1 cellular context compared by ENCODE assay signal in the genomic region with DNA sequence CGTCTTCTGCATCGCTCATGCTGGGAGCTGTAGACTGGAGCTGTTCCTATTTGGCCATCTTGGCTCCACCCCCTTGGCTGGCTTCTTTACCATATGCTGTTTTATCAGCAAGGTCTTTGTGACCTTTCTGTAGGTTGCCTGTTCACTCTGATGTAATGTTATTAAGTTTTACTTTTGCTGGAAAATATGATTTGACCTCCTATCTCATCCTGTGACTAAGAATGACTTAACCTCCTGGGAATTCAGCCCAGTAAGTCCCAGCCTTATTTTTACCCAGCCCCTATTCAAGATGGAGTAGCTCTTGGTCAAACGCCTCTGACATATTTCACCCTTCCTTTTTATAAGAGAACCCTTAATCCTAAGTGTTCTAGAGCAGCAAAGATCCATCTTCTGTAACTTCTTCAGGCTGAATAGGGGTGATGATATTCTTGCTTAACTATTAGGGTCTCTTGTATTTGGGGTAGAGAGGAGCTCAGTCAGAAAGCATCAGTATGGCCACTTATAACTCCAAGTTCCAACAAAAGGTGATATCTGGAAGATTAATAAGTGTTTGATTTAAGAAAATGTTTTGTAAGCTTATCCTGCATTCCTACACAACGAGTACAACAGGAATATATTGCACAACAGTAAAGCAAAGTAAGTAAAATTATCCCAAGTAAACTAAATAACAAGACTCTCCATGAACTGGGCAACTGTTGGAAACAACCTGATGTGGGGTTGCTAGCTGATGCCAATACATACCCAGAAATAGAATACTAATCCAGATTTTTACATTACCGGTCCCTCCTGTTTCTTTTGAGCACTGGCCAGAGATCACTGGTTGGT.
A peak's percentile ranks its signal among the peaks of the same experiment; 100 is the strongest.
TF ChIP-seq lines count a peak whose summit lies in the region.

No MANE protein-coding gene starts in this region.

TF ChIP-seq in endothelial cell of umbilical vein, 7 proteins besides CTCF, POLR2A, EP300 and RAD21:
- TF ChIP-seq MYC (IDR thresholded peaks at IDR 0.05; ENCODE audit: low read depth, low read length) (no peak), FOS (IDR thresholded peaks at IDR 0.05; ENCODE audit: borderline replicate concordance, insufficient read depth, low read length) (peak; percentile 72), POLR2AphosphoS5 (IDR thresholded peaks at IDR 0.05; ENCODE audit: insufficient read depth, low read depth, low read length) (peak; percentile 21), JUN (IDR thresholded peaks at IDR 0.05; ENCODE audit: borderline replicate concordance, insufficient read depth, insufficient read length, low read depth) (peak; percentile 61), EZH2 (IDR thresholded peaks at IDR 0.05; ENCODE audit: borderline replicate concordance, low read depth, low read length, severe bottlenecking) (no peak), GATA2 (IDR thresholded peaks at IDR 0.05; ENCODE audit: insufficient read depth, insufficient read length, low read depth, low read length) (peak; percentile 69)
